Comparison of ENCODE assay signal across 8 cellular contexts in genomic region chr1:245154429-245155185, GRCh38. TPM values are rescaled to one million over a fixed set of nuclear protein-coding genes. Genes with fewer than 3 reads are reported as not detected.
DNase-seq lines count a peak whose midpoint lies in the region; ATAC-seq and TF ChIP-seq lines count a peak whose summit lies in the region.

Gene KIF26B, plus strand, starts transcription at chr1:245154985. Its CDS starts 440 bp downstream, at chr1:245155425.

- ATAC-seq in HG03175 (IDR thresholded peaks at IDR 0.05; ENCODE audit: unreplicated experiment), result no peak

- no peaks in the 10 kb centered on the region for H3K9me3 Mint-ChIP-seq in nephron

- H3K27me3 ChIP-seq in vagina, result no peaks in the 10 kb centered on the region

- peak within 1 kb of the TSS; percentile 95 to 98 (median 98) for H3K4me3 Mint-ChIP-seq in nephron

- DNase-seq in NCI-H524 (lab: John Stamatoyannopoulos, UW) (peak; percentile 37 to 53), NCI-H524 treated with DMSO at 0.1 percent for 48 hours (lab: John Stamatoyannopoulos, UW) (no peak), NCI-H146 treated with DMSO at 0.1 percent for 48 hours (lab: John Stamatoyannopoulos, UW; ENCODE audit: unreplicated experiment) (peak; percentile 44), fibroblast of mammary gland (ENCODE audit: low read depth) (peak; percentile 42), vagina (ENCODE audit: extremely low spot score in 2 of 2) (no peak)
- peak; percentile 32 for DNase-seq in activated CD8-positive, alpha-beta memory T cell treated with anti-CD3 and anti-CD28 coated beads, Interleukin-2, amount 50 U/mL, for 4 hours

- no peaks in the 10 kb centered on the region for H3K9me3 ChIP-seq in vagina

- H3K4me1 Mint-ChIP-seq in nephron, result peaks cover 22% of the 10 kb centered on the region

- no peaks in the 10 kb centered on the region for H3K36me3 ChIP-seq in vagina

- TF ChIP-seq CTCF in fibroblast of mammary gland (conservative IDR thresholded peaks at IDR 0.05; ENCODE audit: control insufficient read depth, insufficient read depth, low read depth, low read length) (no peak), nephron (IDR thresholded peaks at IDR 0.05; ENCODE audit: unreplicated experiment in 3 of 3) (no peak), vagina (IDR thresholded peaks at IDR 0.05) (no peak)

- H3K27ac Mint-ChIP-seq in nephron, result peak within 1 kb of the TSS; percentile 93 to 99 (median 97)

- TF ChIP-seq POLR2A in vagina (IDR thresholded peaks at IDR 0.05), result no peak

- intact Hi-C loops in vagina (cut with DNase I), result loop anchor here (10.0 kb wide), 1 partner anchor 850 kb away; no protein-coding TSS in a partner anchor

- H3K27ac ChIP-seq in vagina, result no peak within 1 kb of the TSS

- H3K4me3 ChIP-seq in fibroblast of mammary gland (ENCODE audit: control insufficient read depth, low read depth, low read length) (peak within 1 kb of the TSS; percentile 65), vagina (peak within 1 kb of the TSS; percentile 51 to 58)

- H3K36me3 Mint-ChIP-seq in nephron (ENCODE audit: low read depth), result peaks cover 14% of the 10 kb centered on the region

- H3K4me1 ChIP-seq in vagina, result peaks cover 34% of the 10 kb centered on the region

- H3K27me3 Mint-ChIP-seq in nephron (ENCODE audit: low read depth), result peaks cover 36% of the 10 kb centered on the region

RNA-seq across cellular contexts. Expression of gene KIF26B, which starts in this region (rescaled TPM):
- total RNA-seq in vagina, result 0.49 TPM

Comparison
In these comparisons a context has a peak if more than half of its experiments do, and no peak if none do; other contexts are left out.
1. DNase-seq: peak in NCI-H524 (2 of 2), NCI-H146 treated with DMSO at 0.1 percent for 48 hours (single experiment), activated CD8-positive, alpha-beta memory T cell treated with anti-CD3 and anti-CD28 coated beads, Interleukin-2, amount 50 U/mL, for 4 hours (single experiment) and fibroblast of mammary gland (single experiment); none in NCI-H524 treated with DMSO at 0.1 percent for 48 hours (single experiment) and vagina (0 of 2).